ENCODE assay signal across 8 cellular contexts in genomic region chr14:105489607-105490317, GRCh38. TPM values are rescaled to one million over a fixed set of nuclear protein-coding genes. Genes with fewer than 3 reads are reported as not detected.
A peak's percentile ranks its signal among the peaks of the same experiment; 100 is the strongest.
DNase-seq lines count a peak whose midpoint lies in the region; ATAC-seq, FAIRE-seq and TF ChIP-seq lines count a peak whose summit lies in the region.

No MANE protein-coding gene starts in this region.

- no peak for ATAC-seq in GM19463 (IDR thresholded peaks at IDR 0.05; ENCODE audit: unreplicated experiment)

- H3K27ac ChIP-seq in SJCRH30 (peak overlapping the region; percentile 44), neutrophil (peak overlapping the region; percentile 96), substantia nigra (ENCODE audit: low read depth, low read length, poor library complexity, severe bottlenecking) (peak overlapping the region; percentile 83)

- H3K4me3 ChIP-seq in SJCRH30 (peak overlapping the region; percentile 59), neutrophil (ENCODE audit: low read depth in 1 of 2, low read length in 1 of 2) (peak overlapping the region; percentile 81 to 97)

- peak; percentile 46 for TF ChIP-seq CTCF in neutrophil (IDR thresholded peaks at IDR 0.05)

- H3K9me3 ChIP-seq in SJCRH30 (replicated peaks): no peaks in the 10 kb centered on the region
- H3K9me3 ChIP-seq in neutrophil: no peaks in the 10 kb centered on the region

- no peak for FAIRE-seq in frontal cortex (lab: Jason Lieb, UNC)

- H3K27me3 ChIP-seq in SJCRH30: no peaks in the 10 kb centered on the region
- peaks cover 42% of the 10 kb centered on the region for H3K27me3 ChIP-seq in neutrophil

- H3K4me1 ChIP-seq in SJCRH30 (peaks cover 11% of the 10 kb centered on the region; the same call in 1 of the 2 replicates), neutrophil (ENCODE audit: control insufficient read depth in 1 of 2, insufficient read depth in 1 of 2, low read depth in 1 of 2, low read length in 1 of 2) (peaks cover 32 to 47% of the 10 kb centered on the region in 2 experiments)

- DNase-seq in GDM1 (lab: John Stamatoyannopoulos, UW) (peak; percentile 68), NAMALWA (ENCODE audit: low spot score) (peak; percentile 91), SJCRH30 (peak; percentile 91 to 92), frontal cortex (ENCODE audit: low spot score in 2 of 2) (peak; percentile 79 to 80), substantia nigra (lab: John Stamatoyannopoulos, UW) (peak in 39 of 49 donors; percentile 15 to 84 (median 56))
- DNase-seq in activated gamma-delta T cell treated with anti-CD3 and anti-CD28 coated beads, Interleukin-2, amount 50 U/mL, for 16 hours (ENCODE audit: low read depth): peak; percentile 82

- H3K36me3 ChIP-seq in SJCRH30 (no peaks in the 10 kb centered on the region; the same call in 1 of the 2 replicates), neutrophil (no peaks in the 10 kb centered on the region)

RNA-seq across cellular contexts. Expression of gene TEDC1, which starts 1.3 kb away (rescaled TPM):
- 30.9 and 37.4 TPM in 2 replicates for total RNA-seq in SJCRH30 (2014; rRNA removed; shearing (Covaris generic))
- total RNA-seq in frontal cortex: 5.7 TPM

RNA-seq across cellular contexts. Expression of gene CRIP1, which starts 3.1 kb away (rescaled TPM):
- 0.14 TPM in 1 of 2 replicates, not detected in the other for total RNA-seq in SJCRH30 (2014; rRNA removed; shearing (Covaris generic))
- total RNA-seq in frontal cortex: not detected

RNA-seq across cellular contexts. Expression of gene CRIP2, which starts 15.1 kb away (rescaled TPM):
- total RNA-seq in SJCRH30 (2014; rRNA removed; shearing (Covaris generic)): 68.2 and 71.7 TPM in 2 replicates
- 88.0 TPM for total RNA-seq in frontal cortex

RNA-seq across cellular contexts. Expression of gene TMEM121, which starts 36.6 kb away (rescaled TPM):
- 4.4 and 4.8 TPM in 2 replicates for total RNA-seq in SJCRH30 (2014; rRNA removed; shearing (Covaris generic))
- total RNA-seq in frontal cortex: 24.5 TPM

Comparison
In these comparisons a context has a peak if more than half of its experiments do, and no peak if none do; other contexts are left out.
1. H3K27ac ChIP-seq: peak in every context shown above with its lines; median percentile 96 in neutrophil; 83 in substantia nigra; 44 in SJCRH30.